In genomic region chr1:35629051-35629450, GRCh38 we compare ENCODE assay signal across 2 cellular contexts.
TF ChIP-seq lines count a peak whose summit lies in the region.

No MANE protein-coding gene starts in this region.

TF ChIP-seq in IMR-90, 13 proteins besides CTCF, POLR2A, EP300 and RAD21 (continued from another document):
- TF ChIP-seq, protein P1, sequence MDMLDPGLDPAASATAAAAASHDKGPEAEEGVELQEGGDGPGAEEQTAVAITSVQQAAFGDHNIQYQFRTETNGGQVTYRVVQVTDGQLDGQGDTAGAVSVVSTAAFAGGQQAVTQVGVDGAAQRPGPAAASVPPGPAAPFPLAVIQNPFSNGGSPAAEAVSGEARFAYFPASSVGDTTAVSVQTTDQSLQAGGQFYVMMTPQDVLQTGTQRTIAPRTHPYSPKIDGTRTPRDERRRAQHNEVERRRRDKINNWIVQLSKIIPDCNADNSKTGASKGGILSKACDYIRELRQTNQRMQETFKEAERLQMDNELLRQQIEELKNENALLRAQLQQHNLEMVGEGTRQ (IDR thresholded peaks at IDR 0.05; ENCODE audit: low read depth, low read length): peak; percentile 11; the same call in 1 of the 2 replicates

TF ChIP-seq in liver, 16 proteins besides CTCF, POLR2A, EP300 and RAD21 (continued from another document):
- TF ChIP-seq REST (IDR thresholded peaks at IDR 0.05): no peak
- TF ChIP-seq FOXA2 (IDR thresholded peaks at IDR 0.05): peak; percentile 15
